In genomic region chr2:132598536-132598935, GRCh38 we compare ENCODE assay signal across 22 cellular contexts.
DNase-seq lines count a peak whose midpoint lies in the region; ATAC-seq and TF ChIP-seq lines count a peak whose summit lies in the region.
"Had no signal": no experiment of that assay in that cellular context is flagged by ENCODE, and none has a peak within 500 bp of the region (broad histone marks: within the 10 kb centered on the region; RNA-seq: fewer than 3 reads in every experiment).

No MANE protein-coding gene starts in this region.

- intact Hi-C loops in Caco-2 (cut with micrococcal nuclease; ENCODE audit: unreplicated experiment) (no loop called here), esophagus muscularis mucosa (cut with DNase I) (no loop called here), Right ventricle myocardium inferior (cut with DNase I) (no loop called here)

- H3K4me3 ChIP-seq in Caco-2 (ENCODE audit: low read depth, low read length): no peak overlapping the region
- no peak overlapping the region for H3K4me3 ChIP-seq in esophagus muscularis mucosa
- no peak overlapping the region for H3K4me3 ChIP-seq in neural progenitor cell
- H3K4me3 ChIP-seq: A549; BLaER1 treated with 17β-estradiol and CSF1 and Interleukin-3, amounts not matched to agents 10 nM and 100 nM; GM12878 had no signal

- no peak overlapping the region for H3K4me2 ChIP-seq in neural progenitor cell
- H3K4me2 ChIP-seq: A549; BLaER1 treated with 17β-estradiol and CSF1 and Interleukin-3, amounts not matched to agents 10 nM and 100 nM had no signal

- no peaks in the 10 kb centered on the region for H3K9me3 Mint-ChIP-seq in Caco-2 (ENCODE audit: unreplicated experiment)
- H3K9me3 Mint-ChIP-seq in neural progenitor cell: peaks cover 5% of the 10 kb centered on the region

- no peak overlapping the region for H3K4me3 Mint-ChIP-seq in Caco-2 (ENCODE audit: unreplicated experiment)
- H3K4me3 Mint-ChIP-seq in neural progenitor cell: no peak overlapping the region
- H3K4me3 Mint-ChIP-seq: B cell; CD4-positive, alpha-beta T cell; CD8-positive, alpha-beta T cell had no signal

- 88% methylated on average over 3 of the region's 3 CpGs for whole genome bisulfite sequencing in esophagus muscularis mucosa

- H3K27me3 ChIP-seq in Caco-2 (replicated peaks; ENCODE audit: control insufficient read depth, insufficient read depth, low read length): no peaks in the 10 kb centered on the region
- H3K27me3 ChIP-seq in esophagus muscularis mucosa: peaks cover 0 to 12% (median 0%) of the 10 kb centered on the region in 4 donors
- H3K27me3 ChIP-seq in neural progenitor cell: no peaks in the 10 kb centered on the region
- H3K27me3 ChIP-seq: BLaER1 treated with 17β-estradiol and CSF1 and Interleukin-3, amounts not matched to agents 10 nM and 100 nM had no signal

- no peak for TF ChIP-seq POLR2A in esophagus muscularis mucosa (IDR thresholded peaks at IDR 0.05; ENCODE audit: low read depth)

- no peaks in the 10 kb centered on the region for H3K79me2 ChIP-seq in neural progenitor cell (ENCODE audit: low read depth)

- no peak for TF ChIP-seq CTCF in Caco-2 (IDR thresholded peaks at IDR 0.05; ENCODE audit: insufficient read depth in 1 of 2, low read depth in 1 of 2, low read length in 1 of 2, severe bottlenecking in 1 of 2, unreplicated experiment in 1 of 2)
- no peak for TF ChIP-seq CTCF in esophagus muscularis mucosa (IDR thresholded peaks at IDR 0.05)
- no peak for TF ChIP-seq CTCF in neural progenitor cell (IDR thresholded peaks at IDR 0.05)

- H3K36me3 ChIP-seq in Caco-2 (ENCODE audit: control insufficient read depth, insufficient read depth, low read length) (no peaks in the 10 kb centered on the region; the same call in 1 of the 2 replicates), esophagus muscularis mucosa (no peaks in the 10 kb centered on the region), neural progenitor cell (no peaks in the 10 kb centered on the region)
- H3K36me3 ChIP-seq: BLaER1 treated with 17β-estradiol and CSF1 and Interleukin-3, amounts not matched to agents 10 nM and 100 nM had no signal

- DNase-seq in Caco-2 (no peak), esophagus muscularis mucosa (ENCODE audit: extremely low spot score) (peak; percentile 78), neural progenitor cell (ENCODE audit: low spot score) (no peak), Right ventricle myocardium inferior (ENCODE audit: missing footprints) (no peak)
- DNase-seq in activated CD4-positive, alpha-beta T cell treated with anti-CD3 and anti-CD28 coated beads for 1 hour: no peak
- DNase-seq: AML-193; CD4-positive, alpha-beta T cell; CD8-positive, alpha-beta T cell; DMS 273 treated with DMSO at 0.1 percent for 48 hours; DMS153; DMS53; DMS79; DND-41; EL; GDM1 had no signal

- H3K9me3 ChIP-seq in Caco-2: 0 out of 2 replicates have a peak, but pooled peaks cover 3% of the 10 kb centered on the region
- H3K9me3 ChIP-seq in esophagus muscularis mucosa: peaks cover 0 to 15% (median 0%) of the 10 kb centered on the region in 4 donors
- no peaks in the 10 kb centered on the region for H3K9me3 ChIP-seq in neural progenitor cell (ENCODE audit: low read depth)
- H3K9me3 ChIP-seq: A549 had no signal

- H3K27ac Mint-ChIP-seq in Caco-2 (ENCODE audit: unreplicated experiment) (peak overlapping the region; percentile 45), neural progenitor cell (peak overlapping the region; percentile 30)
- H3K27ac Mint-ChIP-seq: B cell; CD4-positive, alpha-beta T cell; CD8-positive, alpha-beta T cell had no signal

- H3K4me1 Mint-ChIP-seq in Caco-2 (ENCODE audit: low read depth, unreplicated experiment) (peaks cover 5% of the 10 kb centered on the region), neural progenitor cell (peaks cover 28% of the 10 kb centered on the region)
- H3K4me1 Mint-ChIP-seq: B cell had no signal

- H3K27me3 Mint-ChIP-seq in Caco-2 (ENCODE audit: insufficient read depth, unreplicated experiment) (no peaks in the 10 kb centered on the region), neural progenitor cell (ENCODE audit: insufficient read depth, low read depth) (peaks cover under 1% of the 10 kb centered on the region)

- CTCF ChIA-PET in Caco-2 (lab: Charles Lee): no interaction called here

- no peak for TF ChIP-seq EP300 in esophagus muscularis mucosa (IDR thresholded peaks at IDR 0.05)

- no TSS peak for BruUV-seq in Caco-2 (replicated peaks; lab: Mats Ljungman, UMichigan)

- H2AFZ ChIP-seq in neural progenitor cell (replicated peaks): no peak overlapping the region

- H3K36me3 Mint-ChIP-seq in Caco-2 (ENCODE audit: insufficient read depth, unreplicated experiment): no peaks in the 10 kb centered on the region
- no peaks in the 10 kb centered on the region for H3K36me3 Mint-ChIP-seq in neural progenitor cell
- H3K36me3 Mint-ChIP-seq: CD8-positive, alpha-beta T cell had no signal

- no peaks in the 10 kb centered on the region for H3F3A ChIP-seq in neural progenitor cell (ENCODE audit: low read depth)

- ATAC-seq in Right ventricle myocardium inferior (no peak), GM21423 (IDR thresholded peaks at IDR 0.05; ENCODE audit: unreplicated experiment) (no peak)
- ATAC-seq: A549; CD8-positive, alpha-beta T cell; GM12878 had no signal

- POLR2A ChIA-PET in Caco-2 (lab: Charles Lee): no interaction called here

- H4K20me1 ChIP-seq in neural progenitor cell (ENCODE audit: low read depth): no peaks in the 10 kb centered on the region
- H4K20me1 ChIP-seq: BLaER1 treated with 17β-estradiol and CSF1 and Interleukin-3, amounts not matched to agents 10 nM and 100 nM had no signal

- no peak overlapping the region for H3K27ac ChIP-seq in esophagus muscularis mucosa (replicated peaks in 1 of 4)
- no peak overlapping the region for H3K27ac ChIP-seq in neural progenitor cell
- H3K27ac ChIP-seq: 22Rv1; A549; BLaER1 treated with 17β-estradiol and CSF1 and Interleukin-3, amounts not matched to agents 10 nM and 100 nM; C4-2B had no signal

- H3K4me1 ChIP-seq in Caco-2: peaks cover 4% of the 10 kb centered on the region; the same call in 1 of the 2 replicates
- no peaks in the 10 kb centered on the region for H3K4me1 ChIP-seq in esophagus muscularis mucosa
- H3K4me1 ChIP-seq in neural progenitor cell: no peaks in the 10 kb centered on the region
- H3K4me1 ChIP-seq: A549; BLaER1 treated with 17β-estradiol and CSF1 and Interleukin-3, amounts not matched to agents 10 nM and 100 nM had no signal

- no peak overlapping the region for H3K9ac ChIP-seq in neural progenitor cell
- H3K9ac ChIP-seq: BLaER1 treated with 17β-estradiol and CSF1 and Interleukin-3, amounts not matched to agents 10 nM and 100 nM had no signal
